In genomic region chr1:22143586-22144033, GRCh38 we compare ENCODE assay signal across 1 cellular context.
A peak's percentile ranks its signal among the peaks of the same experiment; 100 is the strongest.
TF ChIP-seq lines count a peak whose summit lies in the region.

No MANE protein-coding gene starts in this region.

TF ChIP-seq in HEK293, 187 proteins besides CTCF, POLR2A, EP300 and RAD21 (continued from another document):
- TF ChIP-seq PRDM2 (tag by site-specific recombination; IDR thresholded peaks at IDR 0.05; ENCODE audit: borderline replicate concordance): no peak
- TF ChIP-seq ZBTB21 (tag by site-specific recombination; IDR thresholded peaks at IDR 0.05): no peak
- TF ChIP-seq ZNF433 (tag by site-specific recombination; IDR thresholded peaks at IDR 0.05; ENCODE audit: low read depth): no peak
- peak; percentile 27 for TF ChIP-seq ZBTB26 (tag by site-specific recombination; optimal IDR thresholded peaks at IDR 0.05)
- TF ChIP-seq KLF8 (tag by site-specific recombination; IDR thresholded peaks at IDR 0.05): no peak
- TF ChIP-seq ZNF37A (tag by site-specific recombination; IDR thresholded peaks at IDR 0.05): no peak
- TF ChIP-seq ZNF140 (tag by site-specific recombination; IDR thresholded peaks at IDR 0.05): no peak
- TF ChIP-seq ZNF341 (tag by site-specific recombination; IDR thresholded peaks at IDR 0.05; ENCODE audit: low read depth): no peak
- no peak for TF ChIP-seq SALL2 (tag by site-specific recombination; IDR thresholded peaks at IDR 0.05; ENCODE audit: borderline replicate concordance)
- 0 out of 2 replicates have a peak, but pooled peaks have one; percentile 28 for TF ChIP-seq GLIS1 (tag by site-specific recombination; IDR thresholded peaks at IDR 0.05)
- no peak for TF ChIP-seq GFI1B (tag by site-specific recombination; IDR thresholded peaks at IDR 0.05)
- TF ChIP-seq ZNF629 (tag by site-specific recombination; IDR thresholded peaks at IDR 0.05): no peak
- no peak for TF ChIP-seq KLF10 (tag by site-specific recombination; IDR thresholded peaks at IDR 0.05)
- TF ChIP-seq ZNF76 (tag by site-specific recombination; IDR thresholded peaks at IDR 0.05; ENCODE audit: borderline replicate concordance, low read depth): no peak
- no peak for TF ChIP-seq ZNF174 (tag by site-specific recombination; IDR thresholded peaks at IDR 0.05)
